In the genomic region with DNA sequence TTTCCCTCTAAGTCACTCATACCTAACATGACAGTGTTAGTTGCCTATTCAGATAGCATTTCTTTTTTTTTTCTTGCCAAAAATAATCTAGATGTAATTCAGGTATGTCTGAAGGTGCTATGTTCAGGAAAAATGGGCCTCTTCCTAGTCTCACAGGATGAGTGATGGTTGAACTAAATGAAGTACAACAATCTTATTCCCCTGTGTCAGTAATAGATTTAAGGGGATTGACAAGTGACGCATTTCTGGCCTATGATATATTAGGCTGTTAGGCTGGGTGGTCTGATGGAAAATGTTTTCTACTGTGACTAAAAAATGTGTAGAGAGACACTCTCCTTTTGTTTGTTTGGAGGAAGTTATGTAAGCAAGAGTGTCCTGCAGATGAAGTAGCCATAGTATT, we compare ENCODE assay signal across 3 cellular contexts.
"Had no signal": no experiment of that assay in that cellular context is flagged by ENCODE, and none has a peak within 500 bp of the region (broad histone marks: within the 10 kb centered on the region; RNA-seq: fewer than 3 reads in every experiment).

No MANE protein-coding gene starts in this region.

- H3K4me3 ChIP-seq: GM12878 had no signal

- DNase-seq: GDM1, GF-D8 had no signal
